In genomic region chr19:40225440-40226305, GRCh38 we compare ENCODE assay signal across 1 cellular context.
A peak's percentile ranks its signal among the peaks of the same experiment; 100 is the strongest.
TF ChIP-seq lines count a peak whose summit lies in the region.

No MANE protein-coding gene starts in this region.

TF ChIP-seq in HEK293, 187 proteins besides CTCF, POLR2A, EP300 and RAD21 (continued from another document and continues in another):
- TF ChIP-seq, protein P1, sequence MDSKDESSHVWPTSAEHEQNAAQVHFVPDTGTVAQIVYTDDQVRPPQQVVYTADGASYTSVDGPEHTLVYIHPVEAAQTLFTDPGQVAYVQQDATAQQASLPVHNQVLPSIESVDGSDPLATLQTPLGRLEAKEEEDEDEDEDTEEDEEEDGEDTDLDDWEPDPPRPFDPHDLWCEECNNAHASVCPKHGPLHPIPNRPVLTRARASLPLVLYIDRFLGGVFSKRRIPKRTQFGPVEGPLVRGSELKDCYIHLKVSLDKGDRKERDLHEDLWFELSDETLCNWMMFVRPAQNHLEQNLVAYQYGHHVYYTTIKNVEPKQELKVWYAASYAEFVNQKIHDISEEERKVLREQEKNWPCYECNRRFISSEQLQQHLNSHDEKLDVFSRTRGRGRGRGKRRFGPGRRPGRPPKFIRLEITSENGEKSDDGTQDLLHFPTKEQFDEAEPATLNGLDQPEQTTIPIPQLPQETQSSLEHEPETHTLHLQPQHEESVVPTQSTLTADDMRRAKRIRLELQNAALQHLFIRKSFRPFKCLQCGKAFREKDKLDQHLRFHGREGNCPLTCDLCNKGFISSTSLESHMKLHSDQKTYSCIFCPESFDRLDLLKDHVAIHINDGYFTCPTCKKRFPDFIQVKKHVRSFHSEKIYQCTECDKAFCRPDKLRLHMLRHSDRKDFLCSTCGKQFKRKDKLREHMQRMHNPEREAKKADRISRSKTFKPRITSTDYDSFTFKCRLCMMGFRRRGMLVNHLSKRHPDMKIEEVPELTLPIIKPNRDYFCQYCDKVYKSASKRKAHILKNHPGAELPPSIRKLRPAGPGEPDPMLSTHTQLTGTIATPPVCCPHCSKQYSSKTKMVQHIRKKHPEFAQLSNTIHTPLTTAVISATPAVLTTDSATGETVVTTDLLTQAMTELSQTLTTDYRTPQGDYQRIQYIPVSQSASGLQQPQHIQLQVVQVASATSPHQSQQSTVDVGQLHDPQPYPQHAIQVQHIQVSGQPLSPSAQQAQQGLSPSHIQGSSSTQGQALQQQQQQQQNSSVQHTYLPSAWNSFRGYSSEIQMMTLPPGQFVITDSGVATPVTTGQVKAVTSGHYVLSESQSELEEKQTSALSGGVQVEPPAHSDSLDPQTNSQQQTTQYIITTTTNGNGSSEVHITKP (tag by site-specific recombination; IDR thresholded peaks at IDR 0.05): no peak
- no peak for TF ChIP-seq ELK4 (IDR thresholded peaks at IDR 0.05; ENCODE audit: borderline replicate concordance, low read depth, low read length)
- no peak for TF ChIP-seq BCL11B (tag by site-specific recombination; IDR thresholded peaks at IDR 0.05; ENCODE audit: low read depth)
- peak; percentile 64 for TF ChIP-seq GLIS1 (tag by site-specific recombination; IDR thresholded peaks at IDR 0.05)
- TF ChIP-seq ZNF449 (tag by site-specific recombination; IDR thresholded peaks at IDR 0.05): no peak
- TF ChIP-seq ZNF221 (tag by site-specific recombination; IDR thresholded peaks at IDR 0.05; ENCODE audit: borderline replicate concordance): no peak
- TF ChIP-seq ZNF664 (tag by site-specific recombination; IDR thresholded peaks at IDR 0.05): no peak
- TF ChIP-seq ZNF623 (tag by site-specific recombination; IDR thresholded peaks at IDR 0.05): peak; percentile 99
- TF ChIP-seq ZSCAN16 (tag by site-specific recombination; IDR thresholded peaks at IDR 0.05): no peak
- TF ChIP-seq ZNF423 (tag by site-specific recombination; IDR thresholded peaks at IDR 0.05): peak; percentile 66
- TF ChIP-seq, protein P2, sequence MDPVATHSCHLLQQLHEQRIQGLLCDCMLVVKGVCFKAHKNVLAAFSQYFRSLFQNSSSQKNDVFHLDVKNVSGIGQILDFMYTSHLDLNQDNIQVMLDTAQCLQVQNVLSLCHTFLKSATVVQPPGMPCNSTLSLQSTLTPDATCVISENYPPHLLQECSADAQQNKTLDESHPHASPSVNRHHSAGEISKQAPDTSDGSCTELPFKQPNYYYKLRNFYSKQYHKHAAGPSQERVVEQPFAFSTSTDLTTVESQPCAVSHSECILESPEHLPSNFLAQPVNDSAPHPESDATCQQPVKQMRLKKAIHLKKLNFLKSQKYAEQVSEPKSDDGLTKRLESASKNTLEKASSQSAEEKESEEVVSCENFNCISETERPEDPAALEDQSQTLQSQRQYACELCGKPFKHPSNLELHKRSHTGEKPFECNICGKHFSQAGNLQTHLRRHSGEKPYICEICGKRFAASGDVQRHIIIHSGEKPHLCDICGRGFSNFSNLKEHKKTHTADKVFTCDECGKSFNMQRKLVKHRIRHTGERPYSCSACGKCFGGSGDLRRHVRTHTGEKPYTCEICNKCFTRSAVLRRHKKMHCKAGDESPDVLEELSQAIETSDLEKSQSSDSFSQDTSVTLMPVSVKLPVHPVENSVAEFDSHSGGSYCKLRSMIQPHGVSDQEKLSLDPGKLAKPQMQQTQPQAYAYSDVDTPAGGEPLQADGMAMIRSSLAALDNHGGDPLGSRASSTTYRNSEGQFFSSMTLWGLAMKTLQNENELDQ (tag by site-specific recombination; IDR thresholded peaks at IDR 0.05; ENCODE audit: low read depth): no peak
- no peak for TF ChIP-seq ZNF768 (tag by site-specific recombination; IDR thresholded peaks at IDR 0.05)
- TF ChIP-seq ZIC2 (tag by site-specific recombination; IDR thresholded peaks at IDR 0.05): peak; percentile 97
- no peak for TF ChIP-seq ZBTB8A (tag by site-specific recombination; IDR thresholded peaks at IDR 0.05)
- TF ChIP-seq ZNF341 (tag by site-specific recombination; IDR thresholded peaks at IDR 0.05; ENCODE audit: low read depth): no peak
- no peak for TF ChIP-seq ZNF521 (tag by site-specific recombination; IDR thresholded peaks at IDR 0.05)
- TF ChIP-seq, protein P3, sequence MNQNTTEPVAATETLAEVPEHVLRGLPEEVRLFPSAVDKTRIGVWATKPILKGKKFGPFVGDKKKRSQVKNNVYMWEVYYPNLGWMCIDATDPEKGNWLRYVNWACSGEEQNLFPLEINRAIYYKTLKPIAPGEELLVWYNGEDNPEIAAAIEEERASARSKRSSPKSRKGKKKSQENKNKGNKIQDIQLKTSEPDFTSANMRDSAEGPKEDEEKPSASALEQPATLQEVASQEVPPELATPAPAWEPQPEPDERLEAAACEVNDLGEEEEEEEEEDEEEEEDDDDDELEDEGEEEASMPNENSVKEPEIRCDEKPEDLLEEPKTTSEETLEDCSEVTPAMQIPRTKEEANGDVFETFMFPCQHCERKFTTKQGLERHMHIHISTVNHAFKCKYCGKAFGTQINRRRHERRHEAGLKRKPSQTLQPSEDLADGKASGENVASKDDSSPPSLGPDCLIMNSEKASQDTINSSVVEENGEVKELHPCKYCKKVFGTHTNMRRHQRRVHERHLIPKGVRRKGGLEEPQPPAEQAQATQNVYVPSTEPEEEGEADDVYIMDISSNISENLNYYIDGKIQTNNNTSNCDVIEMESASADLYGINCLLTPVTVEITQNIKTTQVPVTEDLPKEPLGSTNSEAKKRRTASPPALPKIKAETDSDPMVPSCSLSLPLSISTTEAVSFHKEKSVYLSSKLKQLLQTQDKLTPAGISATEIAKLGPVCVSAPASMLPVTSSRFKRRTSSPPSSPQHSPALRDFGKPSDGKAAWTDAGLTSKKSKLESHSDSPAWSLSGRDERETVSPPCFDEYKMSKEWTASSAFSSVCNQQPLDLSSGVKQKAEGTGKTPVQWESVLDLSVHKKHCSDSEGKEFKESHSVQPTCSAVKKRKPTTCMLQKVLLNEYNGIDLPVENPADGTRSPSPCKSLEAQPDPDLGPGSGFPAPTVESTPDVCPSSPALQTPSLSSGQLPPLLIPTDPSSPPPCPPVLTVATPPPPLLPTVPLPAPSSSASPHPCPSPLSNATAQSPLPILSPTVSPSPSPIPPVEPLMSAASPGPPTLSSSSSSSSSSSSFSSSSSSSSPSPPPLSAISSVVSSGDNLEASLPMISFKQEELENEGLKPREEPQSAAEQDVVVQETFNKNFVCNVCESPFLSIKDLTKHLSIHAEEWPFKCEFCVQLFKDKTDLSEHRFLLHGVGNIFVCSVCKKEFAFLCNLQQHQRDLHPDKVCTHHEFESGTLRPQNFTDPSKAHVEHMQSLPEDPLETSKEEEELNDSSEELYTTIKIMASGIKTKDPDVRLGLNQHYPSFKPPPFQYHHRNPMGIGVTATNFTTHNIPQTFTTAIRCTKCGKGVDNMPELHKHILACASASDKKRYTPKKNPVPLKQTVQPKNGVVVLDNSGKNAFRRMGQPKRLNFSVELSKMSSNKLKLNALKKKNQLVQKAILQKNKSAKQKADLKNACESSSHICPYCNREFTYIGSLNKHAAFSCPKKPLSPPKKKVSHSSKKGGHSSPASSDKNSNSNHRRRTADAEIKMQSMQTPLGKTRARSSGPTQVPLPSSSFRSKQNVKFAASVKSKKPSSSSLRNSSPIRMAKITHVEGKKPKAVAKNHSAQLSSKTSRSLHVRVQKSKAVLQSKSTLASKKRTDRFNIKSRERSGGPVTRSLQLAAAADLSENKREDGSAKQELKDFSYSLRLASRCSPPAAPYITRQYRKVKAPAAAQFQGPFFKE (tag by site-specific recombination; IDR thresholded peaks at IDR 0.05; ENCODE audit: borderline replicate concordance): no peak
- no peak for TF ChIP-seq ZNF248 (tag by site-specific recombination; IDR thresholded peaks at IDR 0.05)
- TF ChIP-seq ZFP69B (tag by site-specific recombination; IDR thresholded peaks at IDR 0.05): no peak
- TF ChIP-seq ZNF639 (tag by site-specific recombination; IDR thresholded peaks at IDR 0.05): no peak
- TF ChIP-seq ZNF354C (tag by site-specific recombination; IDR thresholded peaks at IDR 0.05; ENCODE audit: borderline replicate concordance, low read depth): no peak
- TF ChIP-seq EGR2 (tag by site-specific recombination; IDR thresholded peaks at IDR 0.05; ENCODE audit: low read depth): no peak
- TF ChIP-seq ZNF26 (tag by site-specific recombination; IDR thresholded peaks at IDR 0.05): no peak
- no peak for TF ChIP-seq ZNF501 (tag by site-specific recombination; IDR thresholded peaks at IDR 0.05)
- TF ChIP-seq ZNF157 (tag by site-specific recombination; IDR thresholded peaks at IDR 0.05): no peak
- TF ChIP-seq ZNF362 (tag by site-specific recombination; IDR thresholded peaks at IDR 0.05): no peak
- no peak for TF ChIP-seq ZNF670 (tag by site-specific recombination; IDR thresholded peaks at IDR 0.05; ENCODE audit: low read depth)
- no peak for TF ChIP-seq ZNF518A (tag by site-specific recombination; conservative IDR thresholded peaks at IDR 0.05; ENCODE audit: low read depth)
